1 cellular context compared by ENCODE assay signal in genomic region chr15:37037256-37037655, GRCh38.
TF ChIP-seq lines count a peak whose summit lies in the region.

No MANE protein-coding gene starts in this region.

TF ChIP-seq in SK-N-SH, 30 proteins besides CTCF, POLR2A, EP300 and RAD21 (continued from another document):
- TF ChIP-seq IRF3 (IDR thresholded peaks at IDR 0.05; ENCODE audit: low read depth, low read length) = no peak
- TF ChIP-seq PBX3 (IDR thresholded peaks at IDR 0.05) = no peak
- TF ChIP-seq NFIC (IDR thresholded peaks at IDR 0.05; ENCODE audit: borderline replicate concordance) = no peak
